In genomic region chr17:80792373-80792781, GRCh38 we compare ENCODE assay signal across 8 cellular contexts.
DNase-seq lines count a peak whose midpoint lies in the region; ATAC-seq and TF ChIP-seq lines count a peak whose summit lies in the region.

No MANE protein-coding gene starts in this region.

- H3K9me2 ChIP-seq in PC-9 (ENCODE audit: insufficient read depth) (no peaks in the 10 kb centered on the region), Karpas-422 (replicated peaks; ENCODE audit: insufficient read depth, low read length) (no peaks in the 10 kb centered on the region), MM.1S (replicated peaks; ENCODE audit: insufficient read depth, low read length) (no peaks in the 10 kb centered on the region)

- H3K27ac Mint-ChIP-seq in nephron: peak overlapping the region in 2 of 3 experiments; percentile 35 to 65

- H3F3A ChIP-seq in PC-9 (ENCODE audit: insufficient read depth, low read depth): peaks cover 7% of the 10 kb centered on the region; the same call in 1 of the 2 replicates
- H3F3A ChIP-seq in MM.1S (ENCODE audit: insufficient read depth, low read length): no peaks in the 10 kb centered on the region

- no peak overlapping the region for H2AFZ ChIP-seq in PC-9
- no peak overlapping the region for H2AFZ ChIP-seq in Karpas-422 (ENCODE audit: low read length)
- no peak overlapping the region for H2AFZ ChIP-seq in MM.1S (ENCODE audit: low read length)

- no peak for DNase-seq in AG04450 (ENCODE audit: low read depth, low spot score)
- peak in 1 of 2 experiments; percentile 12 for DNase-seq in PC-9
- no peak for DNase-seq in Karpas-422
- DNase-seq in MM.1S: no peak

- TSS peak; percentile 14 for BruUV-seq in PC-9 (replicated peaks; lab: Mats Ljungman, UMichigan)

- TF ChIP-seq CTCF in AG04450 (IDR thresholded peaks at IDR 0.05; ENCODE audit: low read depth, low read length) (no peak), PC-9 (conservative IDR thresholded peaks at IDR 0.05) (no peak), nephron (IDR thresholded peaks at IDR 0.05; ENCODE audit: unreplicated experiment in 3 of 3) (no peak), MM.1S (IDR thresholded peaks at IDR 0.05; ENCODE audit: low read length) (no peak)

- H3K4me3 ChIP-seq in AG04450 (ENCODE audit: low read depth, low read length) (no peak overlapping the region), PC-9 (peak overlapping the region; percentile 26; the same call in 1 of the 2 replicates), Karpas-422 (ENCODE audit: low read length) (no peak overlapping the region), MM.1S (ENCODE audit: low read length) (no peak overlapping the region)

- H3K4me3 Mint-ChIP-seq in nephron: no peak overlapping the region

- H3K9ac ChIP-seq in Karpas-422 (ENCODE audit: low read length) (no peak overlapping the region), MM.1S (ENCODE audit: low read length) (no peak overlapping the region)

- H3K36me3 Mint-ChIP-seq in nephron (ENCODE audit: low read depth): peaks cover 21% of the 10 kb centered on the region

- no peaks in the 10 kb centered on the region for H3K27me3 Mint-ChIP-seq in nephron (ENCODE audit: low read depth)

- H3K4me1 Mint-ChIP-seq in nephron: peaks cover 81% of the 10 kb centered on the region

- H3K27ac ChIP-seq in AG04450 (ENCODE audit: low read depth, low read length): peak overlapping the region; percentile 81
- peak overlapping the region; percentile 77 for H3K27ac ChIP-seq in PC-9
- H3K27ac ChIP-seq in cingulate gyrus (ENCODE audit: low read depth, low read length): peak overlapping the region; percentile 50
- no peak overlapping the region for H3K27ac ChIP-seq in Karpas-422 (ENCODE audit: low read length)
- no peak overlapping the region for H3K27ac ChIP-seq in MM.1S (ENCODE audit: low read length)

- intact Hi-C loops in PC-9 (cut with micrococcal nuclease; ENCODE audit: unreplicated experiment): no loop called here

- POLR2A ChIA-PET in AG04450 (lab: Yijun Ruan, JAX) (interaction anchor here (0.5 to 1.6 kb wide), 6 partner anchors 9 to 338 kb away, joined by 3 to 4 read pairs (median 3); no protein-coding TSS in a partner anchor), PC-9 (lab: Charles Lee; ENCODE audit: unreplicated experiment) (interaction anchor here (1.1 kb wide), 1 partner anchor 798 kb away, joined by 6 read pairs; no protein-coding TSS in a partner anchor)

- 0 out of 2 replicates have a peak, but pooled peaks cover 5% of the 10 kb centered on the region for H3K79me2 ChIP-seq in PC-9 (ENCODE audit: low read depth)
- H3K79me2 ChIP-seq in Karpas-422 (ENCODE audit: low read length): peaks cover 32% of the 10 kb centered on the region
- H3K79me2 ChIP-seq in MM.1S (ENCODE audit: low read length): no peaks in the 10 kb centered on the region

- H3K4me1 ChIP-seq in PC-9 (replicated peaks; ENCODE audit: insufficient read depth) (peaks cover 46% of the 10 kb centered on the region), Karpas-422 (ENCODE audit: low read length) (peaks cover 39% of the 10 kb centered on the region), MM.1S (ENCODE audit: low read length) (no peaks in the 10 kb centered on the region)

- H3K9me3 Mint-ChIP-seq in nephron: peaks cover 2% of the 10 kb centered on the region

- H3K27me3 ChIP-seq in AG04450 (ENCODE audit: control insufficient read depth, insufficient read depth, low read length) (no peaks in the 10 kb centered on the region), PC-9 (ENCODE audit: insufficient read depth, low read depth) (no peaks in the 10 kb centered on the region), Karpas-422 (ENCODE audit: low read length) (no peaks in the 10 kb centered on the region), MM.1S (replicated peaks; ENCODE audit: insufficient read depth, low read length) (no peaks in the 10 kb centered on the region)

- CTCF ChIA-PET in AG04450 (lab: Charles Lee) (no interaction called here), PC-9 (lab: Charles Lee) (no interaction called here)

- ATAC-seq in GM18870 (IDR thresholded peaks at IDR 0.05; ENCODE audit: unreplicated experiment): no peak
- ATAC-seq in HG02840 (IDR thresholded peaks at IDR 0.05; ENCODE audit: low FRiP score, unreplicated experiment): no peak

- H3K4me2 ChIP-seq in PC-9: peak overlapping the region; percentile 68
- H3K4me2 ChIP-seq in Karpas-422 (ENCODE audit: low read depth, low read length, poor library complexity, severe bottlenecking): no peak overlapping the region
- H3K4me2 ChIP-seq in MM.1S (ENCODE audit: low read depth, low read length): no peak overlapping the region

- H3K36me3 ChIP-seq in PC-9 (ENCODE audit: low read depth) (no peaks in the 10 kb centered on the region), Karpas-422 (ENCODE audit: insufficient read depth, low read length) (no peaks in the 10 kb centered on the region), MM.1S (replicated peaks; ENCODE audit: insufficient read depth, low read length) (no peaks in the 10 kb centered on the region)

- H3K9me3 ChIP-seq in AG04450 (ENCODE audit: control insufficient read depth, insufficient read depth, low read length): no peaks in the 10 kb centered on the region; the same call in 1 of the 2 replicates
- H3K9me3 ChIP-seq in PC-9 (ENCODE audit: insufficient read depth, low read depth): no peaks in the 10 kb centered on the region; the same call in 1 of the 2 replicates
- H3K9me3 ChIP-seq in Karpas-422 (ENCODE audit: low read length): no peaks in the 10 kb centered on the region
- no peaks in the 10 kb centered on the region for H3K9me3 ChIP-seq in MM.1S (replicated peaks; ENCODE audit: insufficient read depth, low read length)

- no peaks in the 10 kb centered on the region for H4K20me1 ChIP-seq in PC-9 (ENCODE audit: insufficient read depth)
- no peaks in the 10 kb centered on the region for H4K20me1 ChIP-seq in Karpas-422 (ENCODE audit: insufficient read depth, low read depth, low read length)
- H4K20me1 ChIP-seq in MM.1S (ENCODE audit: insufficient read depth, low read length): no peaks in the 10 kb centered on the region

Comparison
In these comparisons a context has a peak if more than half of its experiments do, and no peak if none do; other contexts are left out.
1. H3K27ac ChIP-seq: peak in AG04450 (single experiment), PC-9 (single experiment) and cingulate gyrus (single experiment); none in Karpas-422 (single experiment) and MM.1S (single experiment).